Comparison of ENCODE assay signal across 8 cellular contexts in the genomic region with DNA sequence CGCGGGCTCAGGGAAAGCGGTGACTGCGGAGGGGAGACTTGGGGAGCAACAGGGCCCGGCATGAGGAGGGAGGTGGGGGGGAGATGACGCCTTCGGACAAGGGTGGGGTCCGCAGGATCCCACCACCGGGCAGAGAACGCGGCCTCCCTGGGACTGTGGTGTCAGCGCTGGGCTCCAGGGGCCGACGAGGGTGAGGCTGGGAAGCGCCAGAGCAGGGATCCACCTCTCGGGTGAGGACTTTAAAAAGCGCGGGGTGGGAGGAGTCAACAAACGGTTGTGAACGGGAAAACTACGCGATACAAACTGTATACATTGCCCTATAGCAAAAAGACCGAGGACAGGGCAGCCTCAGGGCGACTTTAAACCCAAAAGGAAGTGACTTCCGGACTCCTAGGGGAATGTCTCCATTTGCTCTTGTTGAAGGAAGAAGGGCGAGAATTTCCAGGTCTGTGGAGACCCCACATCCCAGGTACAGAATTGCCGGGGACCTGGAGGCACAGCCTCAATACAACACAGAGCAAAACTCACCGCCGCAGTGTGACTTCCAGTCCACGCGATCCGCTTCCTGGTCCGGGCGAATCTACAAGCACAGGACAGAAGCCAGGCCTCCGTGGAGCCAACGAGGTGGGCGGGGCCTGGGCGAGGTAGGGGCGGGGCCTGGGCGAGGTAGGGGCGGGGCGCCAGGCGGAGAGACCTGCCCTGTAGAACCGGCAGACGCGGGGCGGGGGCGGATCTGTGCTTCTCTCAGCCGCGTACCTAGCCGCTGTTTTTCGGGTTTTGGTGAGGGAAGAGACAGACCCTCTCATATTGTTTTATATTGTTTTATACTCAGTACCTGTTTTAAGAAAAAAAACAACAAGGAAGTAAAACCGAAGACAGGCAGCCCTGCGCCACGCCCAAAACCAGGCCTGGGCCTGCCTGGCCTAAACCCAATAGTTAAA.
DNase-seq lines count a peak whose midpoint lies in the region; ATAC-seq and TF ChIP-seq lines count a peak whose summit lies in the region.

A gene (minus strand): TSS at position 588 of the 941 bp plus-strand sequence. CDS start 5,555 bp downstream, outside the sequence.

- H3K27me3 ChIP-seq in HUES48 (ENCODE audit: control insufficient read depth, insufficient read depth, low read length): no peaks in the 10 kb centered on the region

- no peaks in the 10 kb centered on the region for H3K9me3 Mint-ChIP-seq in nephron

- H3K9me3 ChIP-seq in HUES48 (ENCODE audit: control insufficient read depth, insufficient read depth, low read length): no peaks in the 10 kb centered on the region

- peak within 1 kb of the TSS; percentile 97 to 98 (median 97) for H3K27ac Mint-ChIP-seq in nephron

- H3K27me3 Mint-ChIP-seq in nephron (ENCODE audit: low read depth): peaks cover 3% of the 10 kb centered on the region

- peaks cover 8% of the 10 kb centered on the region for H3K4me1 ChIP-seq in HUES48 (ENCODE audit: control insufficient read depth, insufficient read depth, low read length)

- peak within 1 kb of the TSS; percentile 93 for H3K4me3 ChIP-seq in HUES48 (ENCODE audit: low read depth, low read length)

- H3K27ac ChIP-seq in HUES48 (ENCODE audit: low read depth, low read length): peak within 1 kb of the TSS; percentile 89

- ATAC-seq in GM21367 (IDR thresholded peaks at IDR 0.05; ENCODE audit: unreplicated experiment): peak; percentile 93

- DNase-seq in COLO829 (ENCODE audit: low spot score) (peak; percentile 58), RKO (ENCODE audit: low spot score) (peak; percentile 92), fibroblast of peridontal ligament (ENCODE audit: extremely low read depth) (peak; percentile 77)
- peak; percentile 78 for DNase-seq in activated T-helper 9 cell treated with anti-CD3 and anti-CD28 coated beads, Interleukin-2, amount 50 U/mL, for 16 hours (ENCODE audit: low read depth)
- peak; percentile 76 for DNase-seq in stimulated activated naive CD4-positive, alpha-beta T cell treated with Interleukin-2 at 50 U/mL for 16 hours (lab: John Stamatoyannopoulos, UW)

- peak within 1 kb of the TSS; percentile 87 for H3K9ac ChIP-seq in HUES48 (ENCODE audit: low read depth, low read length)

- peaks cover 28% of the 10 kb centered on the region for H3K4me1 Mint-ChIP-seq in nephron

- H3K4me3 Mint-ChIP-seq in nephron: peak within 1 kb of the TSS; percentile 96 to 97 (median 97)

- peaks cover 5% of the 10 kb centered on the region for H3K36me3 ChIP-seq in HUES48 (ENCODE audit: control insufficient read depth, insufficient read depth, low read length)

- peaks cover 28% of the 10 kb centered on the region for H3K36me3 Mint-ChIP-seq in nephron (ENCODE audit: low read depth)

- TF ChIP-seq CTCF in nephron (IDR thresholded peaks at IDR 0.05; ENCODE audit: unreplicated experiment in 3 of 3): no peak

Comparison
In these comparisons a context has a peak if more than half of its experiments do, and no peak if none do; other contexts are left out.
1. Peak in every context shown above with its lines: DNase-seq, ATAC-seq, H3K4me3 ChIP-seq and H3K27ac ChIP-seq.